In genomic region chr12:46933947-46934346, GRCh38 we compare ENCODE assay signal across 9 cellular contexts.
A peak's percentile ranks its signal among the peaks of the same experiment; 100 is the strongest.
DNase-seq lines count a peak whose midpoint lies in the region; ATAC-seq and TF ChIP-seq lines count a peak whose summit lies in the region.
"Had no signal": no experiment of that assay in that cellular context is flagged by ENCODE, and none has a peak within 500 bp of the region (broad histone marks: within the 10 kb centered on the region; RNA-seq: fewer than 3 reads in every experiment).

No MANE protein-coding gene starts in this region.

- H3K4me3 ChIP-seq in NB4 (ENCODE audit: low read depth, low read length) = no peak overlapping the region
- no peak overlapping the region for H3K4me3 ChIP-seq in thyroid gland (replicated peaks in 1 of 3)
- H3K4me3 ChIP-seq: BLaER1 had no signal

- WGBS in thyroid gland, 2 donors = 27 to 53% methylated on average over 1 of the region's 1 CpG

- DNase-seq in DMS79 treated with DMSO at 0.1 percent for 48 hours (lab: John Stamatoyannopoulos, UW) (peak; percentile 12), DMS79 (lab: John Stamatoyannopoulos, UW) (no peak), NB4 (ENCODE audit: low read depth) (peak; percentile 46), T47D (ENCODE audit: low read depth in 1 of 2, low spot score in 1 of 2) (peak; percentile 46 to 83), left kidney (ENCODE audit: low read depth, low spot score) (peak; percentile 44), thyroid gland (no peak)
- DNase-seq in activated CD4-positive, alpha-beta T cell treated with anti-CD3 and anti-CD28 coated beads for 48 hours = no peak

- TF ChIP-seq CTCF in NB4 (IDR thresholded peaks at IDR 0.05; ENCODE audit: low read depth, low read length) (peak; percentile 26), thyroid gland (IDR thresholded peaks at IDR 0.05) (peak in 3 of 6 experiments; percentile 15 to 38 (median 24))

- no peaks in the 10 kb centered on the region for H3K36me3 ChIP-seq in thyroid gland
- H3K36me3 ChIP-seq: BLaER1 had no signal

- no peak overlapping the region for H3K27ac ChIP-seq in thyroid gland
- H3K27ac ChIP-seq: BLaER1 had no signal

- ATAC-seq in GM21447 (IDR thresholded peaks at IDR 0.05; ENCODE audit: unreplicated experiment) = no peak

- intact Hi-C loops in thyroid gland (cut with DNase I) = no loop called here

- no peaks in the 10 kb centered on the region for H3K9me3 ChIP-seq in thyroid gland

- TF ChIP-seq POLR2A in NB4 (IDR thresholded peaks at IDR 0.05; ENCODE audit: extremely low read depth, insufficient read length) (no peak), thyroid gland (IDR thresholded peaks at IDR 0.05) (no peak)

- no peaks in the 10 kb centered on the region for H3K4me1 ChIP-seq in thyroid gland
- H3K4me1 ChIP-seq: BLaER1 had no signal

- in situ Hi-C loops in T47D (cut with HindIII; ENCODE audit: low pct_unique_long_range_greater_than_20kb, low sequenced_read_pairs) = no loop called here

- no peaks in the 10 kb centered on the region for H3K27me3 ChIP-seq in thyroid gland
- H3K27me3 ChIP-seq: BLaER1 had no signal

Comparison
In these comparisons a context has a peak if more than half of its experiments do, and no peak if none do; other contexts are left out.
1. DNase-seq: peak in DMS79 treated with DMSO at 0.1 percent for 48 hours (single experiment), NB4 (single experiment), T47D (2 of 2) and left kidney (single experiment); none in DMS79 (single experiment), thyroid gland (0 of 2) and activated CD4-positive, alpha-beta T cell treated with anti-CD3 and anti-CD28 coated beads for 48 hours (single experiment).